Comparison of ENCODE assay signal across 19 cellular contexts in the genomic region with DNA sequence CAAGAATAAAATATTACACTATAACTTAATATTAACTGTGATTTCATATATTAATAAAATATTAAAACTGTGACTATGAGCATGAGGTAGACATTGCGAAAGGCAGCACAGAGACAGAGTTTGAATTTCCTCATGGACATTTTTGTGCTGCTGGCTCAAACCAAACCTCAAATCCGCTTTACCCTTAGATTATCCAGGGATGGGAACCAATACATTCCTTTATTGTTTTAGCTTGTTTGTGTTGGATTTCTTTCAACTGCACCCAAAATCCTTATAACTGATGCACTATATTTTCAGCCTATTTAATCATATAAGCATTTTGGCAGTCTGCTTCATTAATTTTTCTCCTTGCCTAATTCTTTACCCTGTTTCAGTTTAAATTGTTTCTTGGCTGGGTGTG.
A peak's percentile ranks its signal among the peaks of the same experiment; 100 is the strongest.
DNase-seq lines count a peak whose midpoint lies in the region; ATAC-seq and TF ChIP-seq lines count a peak whose summit lies in the region.
"Had no signal": no experiment of that assay in that cellular context is flagged by ENCODE, and none has a peak within 500 bp of the region (broad histone marks: within the 10 kb centered on the region; RNA-seq: fewer than 3 reads in every experiment).

No MANE protein-coding gene starts in this region.

- no peaks in the 10 kb centered on the region for H3K9me2 ChIP-seq in GM23248 (ENCODE audit: insufficient read depth)

- DNase-seq in GM23248 (peak; percentile 25), adipocyte (ENCODE audit: low read depth) (peak; percentile 45), fibroblast of mammary gland (ENCODE audit: low read depth) (peak; percentile 33), skeletal muscle cell (ENCODE audit: low read depth) (peak; percentile 12), upper lobe of left lung (no peak), stomach (no peak)
- DNase-seq in activated effector memory CD4-positive, alpha-beta T cell treated with Interleukin-2 at 50 U/mL for 16 hours, result no peak
- DNase-seq: BE2C, NCI-H1092 treated with DMSO at 0.1 percent for 48 hours, NCI-H1436 treated with DMSO at 0.1 percent for 48 hours, NCI-H1930, NCI-H2227 treated with DMSO at 0.1 percent for 48 hours, NCI-H510A, NCI-H748 treated with DMSO at 0.1 percent for 48 hours, PC-9, RPMI8226, SHP77 treated with DMSO at 0.1 percent for 48 hours had no signal

- H3K27me3 ChIP-seq in GM23248 (replicated peaks; ENCODE audit: insufficient read depth) (no peaks in the 10 kb centered on the region), adipocyte (replicated peaks; ENCODE audit: control insufficient read depth, insufficient read depth, low read length) (no peaks in the 10 kb centered on the region), upper lobe of left lung (no peaks in the 10 kb centered on the region), stomach (no peaks in the 10 kb centered on the region)
- H3K27me3 ChIP-seq: BE2C had no signal

- H3F3A ChIP-seq in GM23248 (ENCODE audit: insufficient read depth), result no peaks in the 10 kb centered on the region

- H3K27ac ChIP-seq in GM23248 (no peak overlapping the region), upper lobe of left lung (no peak overlapping the region), stomach (no peak overlapping the region)
- H3K27ac ChIP-seq: PC-9, SK-N-MC had no signal

- H3K36me3 ChIP-seq in GM23248 (ENCODE audit: low read depth) (no peaks in the 10 kb centered on the region), adipocyte (ENCODE audit: control insufficient read depth, insufficient read depth, low read length, severe bottlenecking) (no peaks in the 10 kb centered on the region), upper lobe of left lung (no peaks in the 10 kb centered on the region), stomach (no peaks in the 10 kb centered on the region)
- H3K36me3 ChIP-seq: BE2C had no signal

- H3K4me2 ChIP-seq in GM23248 (ENCODE audit: unreplicated experiment), result no peak overlapping the region
- H3K4me2 ChIP-seq: PC-9 had no signal

- no peaks in the 10 kb centered on the region for H4K20me1 ChIP-seq in GM23248 (ENCODE audit: insufficient read depth)

- H2AFZ ChIP-seq in GM23248, result no peak overlapping the region
- H2AFZ ChIP-seq: PC-9 had no signal

- TF ChIP-seq POLR2A in upper lobe of left lung (IDR thresholded peaks at IDR 0.05) (no peak), stomach (IDR thresholded peaks at IDR 0.05) (no peak)

- intact Hi-C loops in stomach (cut with DNase I; ENCODE audit: low total_unique reads), result no loop called here

- no peak for ATAC-seq in upper lobe of left lung (ENCODE audit: low FRiP score in 2 of 2)
- ATAC-seq: K562 had no signal

- H3K4me3 ChIP-seq in GM23248, result no peak overlapping the region
- no peak overlapping the region for H3K4me3 ChIP-seq in adipocyte (ENCODE audit: low read length)
- no peak overlapping the region for H3K4me3 ChIP-seq in fibroblast of mammary gland (ENCODE audit: control insufficient read depth, low read depth, low read length)
- no peak overlapping the region for H3K4me3 ChIP-seq in skeletal muscle cell (ENCODE audit: low read depth, low read length)
- H3K4me3 ChIP-seq in upper lobe of left lung, result no peak overlapping the region
- no peak overlapping the region for H3K4me3 ChIP-seq in stomach
- H3K4me3 ChIP-seq: K562, PC-9, SK-N-MC had no signal

- no peaks in the 10 kb centered on the region for H3K79me2 ChIP-seq in GM23248 (ENCODE audit: insufficient read depth)

- H3K9me3 ChIP-seq in GM23248 (ENCODE audit: low read depth) (no peaks in the 10 kb centered on the region), adipocyte (ENCODE audit: control insufficient read depth, low read length) (no peaks in the 10 kb centered on the region), upper lobe of left lung (no peaks in the 10 kb centered on the region), stomach (no peaks in the 10 kb centered on the region)
- H3K9me3 ChIP-seq: BE2C had no signal

- TF ChIP-seq EP300 in upper lobe of left lung (IDR thresholded peaks at IDR 0.05) (no peak), stomach (IDR thresholded peaks at IDR 0.05) (no peak)

- WGBS in GM23248 (ENCODE audit: low coverage in 1 of 2, low lambda C conversion rate in 2 of 2, missing lambda C conversion rate in 2 of 2), 2 experiments, result 93 to 97% methylated on average over 2 of the region's 2 CpGs
- WGBS in upper lobe of left lung, 2 donors, result 92 to 93% methylated on average over 2 of the region's 2 CpGs
- 84 to 94% (median 89%) methylated on average over 2 of the region's 2 CpGs for WGBS in stomach, 5 donors

- no peak for TF ChIP-seq CTCF in fibroblast of mammary gland (conservative IDR thresholded peaks at IDR 0.05; ENCODE audit: control insufficient read depth, insufficient read depth, low read depth, low read length)
- no peak for TF ChIP-seq CTCF in upper lobe of left lung (IDR thresholded peaks at IDR 0.05)
- no peak for TF ChIP-seq CTCF in stomach (IDR thresholded peaks at IDR 0.05)

- in situ Hi-C loops in GM23248 (cut with MboI), result no loop called here

- no peaks in the 10 kb centered on the region for H3K4me1 ChIP-seq in GM23248 (ENCODE audit: insufficient read depth)
- H3K4me1 ChIP-seq in adipocyte (ENCODE audit: control insufficient read depth, insufficient read depth, low read length), result peaks cover 6% of the 10 kb centered on the region
- H3K4me1 ChIP-seq in upper lobe of left lung, result no peaks in the 10 kb centered on the region
- H3K4me1 ChIP-seq in stomach, result no peaks in the 10 kb centered on the region
- H3K4me1 ChIP-seq: BE2C had no signal

- H3K9ac ChIP-seq in GM23248 (no peak overlapping the region), adipocyte (ENCODE audit: low read length) (no peak overlapping the region)

Comparison
In these comparisons a context has a peak if more than half of its experiments do, and no peak if none do; other contexts are left out.
1. DNase-seq: peak in GM23248 (single experiment), adipocyte (single experiment), fibroblast of mammary gland (single experiment) and skeletal muscle cell (single experiment); none in upper lobe of left lung (0 of 2), stomach (single experiment) and activated effector memory CD4-positive, alpha-beta T cell treated with Interleukin-2 at 50 U/mL for 16 hours (single experiment).